In genomic region chr4:41287852-41288251, GRCh38 we compare ENCODE assay signal across 1 cellular context.
TF ChIP-seq lines count a peak whose summit lies in the region.

No MANE protein-coding gene starts in this region.

TF ChIP-seq in IMR-90, 13 proteins besides CTCF, POLR2A, EP300 and RAD21 (continued from another document):
- TF ChIP-seq FOS (IDR thresholded peaks at IDR 0.05; ENCODE audit: low read depth, low read length) (no peak), MAZ (IDR thresholded peaks at IDR 0.05; ENCODE audit: borderline replicate concordance, low read depth, low read length) (no peak), CEBPB (IDR thresholded peaks at IDR 0.05; ENCODE audit: low read depth, low read length) (no peak), RFX5 (IDR thresholded peaks at IDR 0.05; ENCODE audit: low read depth, low read length) (no peak)
